ENCODE assay signal across 1 cellular context in the genomic region with DNA sequence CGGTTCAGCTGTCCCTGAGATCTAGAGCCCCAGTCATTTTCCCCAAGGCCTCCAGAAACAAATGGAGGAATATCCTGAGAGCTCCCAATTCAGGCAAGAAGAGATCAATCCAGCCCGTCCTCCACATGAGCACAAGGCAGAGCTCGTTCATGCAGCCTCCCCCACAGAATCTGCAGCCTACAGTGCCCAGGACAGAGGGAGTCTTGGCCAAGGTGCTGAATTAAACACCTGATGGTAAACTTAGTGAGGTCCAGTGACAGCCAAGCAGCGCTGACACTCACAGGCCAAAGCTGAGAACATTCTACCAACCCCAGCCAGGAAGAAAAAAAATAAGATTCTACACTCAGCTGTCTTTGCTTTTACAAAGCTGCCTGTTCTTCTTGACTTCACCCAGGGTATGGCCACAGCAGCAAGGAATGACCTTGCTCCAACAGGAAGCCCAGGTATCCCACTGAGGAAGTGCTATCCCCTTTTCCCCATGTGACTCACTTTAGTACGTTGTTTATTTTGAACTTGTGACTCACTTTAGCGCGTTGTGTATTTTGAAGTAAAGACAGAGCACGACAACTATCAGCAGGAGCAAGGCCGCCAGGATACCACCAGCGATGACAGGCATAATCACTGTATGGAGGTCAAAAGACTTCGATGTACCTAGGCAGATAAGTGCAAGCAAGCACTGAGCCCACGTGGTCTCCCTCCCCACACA.
A peak's percentile ranks its signal among the peaks of the same experiment; 100 is the strongest.
TF ChIP-seq lines count a peak whose summit lies in the region.

No MANE protein-coding gene starts in this region.

TF ChIP-seq in HepG2, 621 proteins besides CTCF, POLR2A, EP300 and RAD21:
- TF ChIP-seq REST (IDR thresholded peaks at IDR 0.05; ENCODE audit: borderline replicate concordance in 1 of 2, low read depth in 1 of 2, low read length in 2 of 2) (0 out of 4 replicates have a peak, but pooled peaks of 1 of the 2 experiments have one; percentile 19), FOSL2 (CRISPR knock-in tag; IDR thresholded peaks at IDR 0.05) (0 out of 2 replicates have a peak, but pooled peaks have one; percentile 19), ZNF597 (CRISPR knock-in tag; IDR thresholded peaks at IDR 0.05) (no peak), NFKB2 (CRISPR knock-in tag; IDR thresholded peaks at IDR 0.05; ENCODE audit: borderline replicate concordance) (no peak)
